Comparison of ENCODE assay signal across 1 cellular context in genomic region chr6:113970808-113971676, GRCh38.
TF ChIP-seq lines count a peak whose summit lies in the region.

Gene HDAC2, minus strand, starts transcription at chr6:113971148. Its CDS starts 240 bp downstream, at chr6:113970908.

TF ChIP-seq in HepG2, 621 proteins besides CTCF, POLR2A, EP300 and RAD21 (continued from another document and continues in another):
- TF ChIP-seq ZHX2 (IDR thresholded peaks at IDR 0.05; ENCODE audit: low read depth) (no peak), ZHX2 (CRISPR knock-in tag; IDR thresholded peaks at IDR 0.05; ENCODE audit: borderline replicate concordance) (peak; percentile 99), HNRNPH1 (optimal IDR thresholded peaks at IDR 0.05; ENCODE audit: low read depth, low read length) (no peak), ZNF605 (CRISPR knock-in tag; IDR thresholded peaks at IDR 0.05) (peak; percentile 100), ZNF782 (CRISPR knock-in tag; IDR thresholded peaks at IDR 0.05; ENCODE audit: borderline replicate concordance) (peak; percentile 97), MIER3 (CRISPR knock-in tag; IDR thresholded peaks at IDR 0.05; ENCODE audit: borderline replicate concordance) (peak; percentile 63; the same call in 1 of the 2 replicates), ARID3A (IDR thresholded peaks at IDR 0.05; ENCODE audit: low read depth, low read length) (no peak), ZNF563 (CRISPR knock-in tag; IDR thresholded peaks at IDR 0.05) (peak; percentile 98), KLF13 (CRISPR knock-in tag; IDR thresholded peaks at IDR 0.05) (0 out of 2 replicates have a peak, but pooled peaks have one; percentile 74), ZNF703 (CRISPR knock-in tag; IDR thresholded peaks at IDR 0.05; ENCODE audit: borderline replicate concordance) (peak; percentile 42; the same call in 1 of the 2 replicates), PLSCR1 (CRISPR knock-in tag; IDR thresholded peaks at IDR 0.05; ENCODE audit: borderline replicate concordance) (no peak; the same call in 1 of the 2 replicates), ZNF562 (CRISPR knock-in tag; IDR thresholded peaks at IDR 0.05; ENCODE audit: borderline replicate concordance) (peak; percentile 87), ZNF256 (CRISPR knock-in tag; conservative IDR thresholded peaks at IDR 0.05) (peak; percentile 98), MXD3 (CRISPR knock-in tag; IDR thresholded peaks at IDR 0.05) (peak; percentile 99), CBFB (CRISPR knock-in tag; IDR thresholded peaks at IDR 0.05) (peak; percentile 87), SAP130 (CRISPR knock-in tag; IDR thresholded peaks at IDR 0.05; ENCODE audit: low read depth) (peak; percentile 70), ZNF460 (CRISPR knock-in tag; IDR thresholded peaks at IDR 0.05; ENCODE audit: borderline replicate concordance) (no peak; the same call in 1 of the 2 replicates), ATRX (CRISPR knock-in tag; IDR thresholded peaks at IDR 0.05; ENCODE audit: borderline replicate concordance) (0 out of 2 replicates have a peak, but pooled peaks have one; percentile 56), SPEN (CRISPR knock-in tag; IDR thresholded peaks at IDR 0.05; ENCODE audit: low read depth) (peak; percentile 87; the same call in 1 of the 2 replicates), PRMT3 (CRISPR knock-in tag; IDR thresholded peaks at IDR 0.05; ENCODE audit: borderline replicate concordance, low read depth) (0 out of 2 replicates have a peak, but pooled peaks have one; percentile 79), FOXO4 (CRISPR knock-in tag; conservative IDR thresholded peaks at IDR 0.05) (no peak), SMAD1 (CRISPR knock-in tag; IDR thresholded peaks at IDR 0.05; ENCODE audit: borderline replicate concordance, low read depth) (no peak), MLX (CRISPR knock-in tag; IDR thresholded peaks at IDR 0.05) (peak; percentile 76; the same call in 1 of the 2 replicates), ZNF737 (CRISPR knock-in tag; IDR thresholded peaks at IDR 0.05; ENCODE audit: borderline replicate concordance) (peak; percentile 90; the same call in 1 of the 2 replicates), RNF219 (CRISPR knock-in tag; IDR thresholded peaks at IDR 0.05) (peak; percentile 71; the same call in 1 of the 2 replicates), TRIM22 (IDR thresholded peaks at IDR 0.05) (no peak), SRSF4 (IDR thresholded peaks at IDR 0.05; ENCODE audit: low read depth, low read length, poor library complexity, severe bottlenecking) (no peak), XRCC5 (optimal IDR thresholded peaks at IDR 0.05; ENCODE audit: low read length) (peak; percentile 85), MEF2D (CRISPR knock-in tag; IDR thresholded peaks at IDR 0.05) (peak; percentile 75), ZNF142 (CRISPR knock-in tag; IDR thresholded peaks at IDR 0.05) (peak; percentile 97), IRX3 (CRISPR knock-in tag; IDR thresholded peaks at IDR 0.05; ENCODE audit: borderline replicate concordance, low read depth) (peak; percentile 98)
